ENCODE assay signal across 9 cellular contexts in the genomic region with DNA sequence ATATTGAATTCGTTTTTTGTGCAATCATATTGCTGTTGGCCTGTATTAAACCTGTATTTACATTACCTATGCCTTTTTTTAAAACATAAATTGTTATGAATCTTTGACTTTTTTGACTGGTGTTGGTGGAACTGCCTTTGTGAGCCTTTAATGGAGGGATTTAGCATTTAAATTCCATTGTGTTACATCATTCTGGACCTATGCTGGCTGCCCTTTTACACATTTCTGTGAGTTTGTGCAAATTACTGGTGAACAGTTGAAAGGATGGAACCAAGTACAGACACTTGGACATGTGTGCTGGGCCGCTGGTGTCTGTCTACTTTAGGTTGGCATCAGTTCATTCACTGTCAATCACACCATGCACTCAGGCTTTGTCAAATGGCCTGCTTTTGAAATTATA. TPM values are rescaled to one million over a fixed set of nuclear protein-coding genes. Genes with fewer than 3 reads are reported as not detected.
DNase-seq lines count a peak whose midpoint lies in the region; ATAC-seq, FAIRE-seq and TF ChIP-seq lines count a peak whose summit lies in the region.
"Had no signal": no experiment of that assay in that cellular context is flagged by ENCODE, and none has a peak within 500 bp of the region (broad histone marks: within the 10 kb centered on the region; RNA-seq: fewer than 3 reads in every experiment).

No MANE protein-coding gene starts in this region.

- no peaks in the 10 kb centered on the region for H3K9me3 Mint-ChIP-seq in CD8-positive, alpha-beta T cell

- H3K9me3 ChIP-seq in CD8-positive, alpha-beta T cell (ENCODE audit: low read length) = no peaks in the 10 kb centered on the region
- H3K9me3 ChIP-seq in RWPE2 (ENCODE audit: severe bottlenecking) (no peaks in the 10 kb centered on the region), esophagus muscularis mucosa (no peaks in the 10 kb centered on the region), pancreas (no peaks in the 10 kb centered on the region)

- TF ChIP-seq EP300 in esophagus muscularis mucosa (IDR thresholded peaks at IDR 0.05) = no peak

- WGBS in esophagus muscularis mucosa = 76% methylated on average over 2 of the region's 2 CpGs
- 22 to 24% methylated on average over 2 of the region's 2 CpGs for WGBS in pancreas, 2 donors

- no peak for FAIRE-seq in pancreas (lab: Jason Lieb, UNC)
- FAIRE-seq: GM18507 had no signal

- no peak for ATAC-seq in CD8-positive, alpha-beta T cell
- no peak for ATAC-seq in RWPE2 (ENCODE audit: low read depth)
- ATAC-seq in pancreas = no peak
- no peak for ATAC-seq in HG02840 (IDR thresholded peaks at IDR 0.05; ENCODE audit: low FRiP score, unreplicated experiment)
- no peak for ATAC-seq in HG03280 (IDR thresholded peaks at IDR 0.05; ENCODE audit: unreplicated experiment)

- no peak for DNase-seq in CD8-positive, alpha-beta T cell
- DNase-seq in RWPE2 (ENCODE audit: low spot score) (no peak), esophagus muscularis mucosa (ENCODE audit: extremely low spot score) (peak; percentile 34), pancreas (no peak), SKM-1 (lab: John Stamatoyannopoulos, UW; ENCODE audit: unreplicated experiment) (no peak), NCI-H146 treated with DMSO at 0.1 percent for 48 hours (lab: John Stamatoyannopoulos, UW; ENCODE audit: unreplicated experiment) (no peak)

- no peaks in the 10 kb centered on the region for H3K36me3 ChIP-seq in CD8-positive, alpha-beta T cell (ENCODE audit: insufficient read depth, low read length)
- H3K36me3 ChIP-seq in RWPE2 (ENCODE audit: low read depth) (peaks cover 8% of the 10 kb centered on the region), esophagus muscularis mucosa (no peaks in the 10 kb centered on the region), pancreas (no peaks in the 10 kb centered on the region)

- H3K27me3 Mint-ChIP-seq in CD8-positive, alpha-beta T cell (ENCODE audit: low read depth) = no peaks in the 10 kb centered on the region

- peaks cover 30% of the 10 kb centered on the region for H3K4me1 Mint-ChIP-seq in CD8-positive, alpha-beta T cell (ENCODE audit: low read depth)

- CTCF ChIA-PET in CD8-positive, alpha-beta T cell (lab: Charles Lee) = interaction anchor here (1.5 kb wide), 1 partner anchor 347 kb away, joined by 5 read pairs; no protein-coding TSS in a partner anchor

- no peak overlapping the region for H3K27ac ChIP-seq in CD8-positive, alpha-beta T cell (ENCODE audit: low read depth, low read length)
- H3K27ac ChIP-seq in RWPE2 (ENCODE audit: poor library complexity, severe bottlenecking) (peak overlapping the region; percentile 51), esophagus muscularis mucosa (replicated peaks in 1 of 4) (peak overlapping the region in 3 of 4 donors; percentile 92 to 96 (median 94)), pancreas (peak overlapping the region in 1 of 4 donors; percentile 35)

- POLR2A ChIA-PET in CD8-positive, alpha-beta T cell (lab: Charles Lee) = no interaction called here

- peak overlapping the region; percentile 76 for H3K4me3 ChIP-seq in CD8-positive, alpha-beta T cell (ENCODE audit: low read depth, low read length)
- H3K4me3 ChIP-seq in RWPE2 (ENCODE audit: severe bottlenecking) = peak overlapping the region; percentile 25
- peak overlapping the region; percentile 74 to 99 (median 96) for H3K4me3 ChIP-seq in esophagus muscularis mucosa
- peak overlapping the region in 3 of 4 donors; percentile 16 to 99 (median 88) for H3K4me3 ChIP-seq in pancreas

- H3K27ac Mint-ChIP-seq in CD8-positive, alpha-beta T cell = no peak overlapping the region

- TF ChIP-seq POLR2A in esophagus muscularis mucosa (IDR thresholded peaks at IDR 0.05; ENCODE audit: low read depth) = no peak

- H3K27me3 ChIP-seq in CD8-positive, alpha-beta T cell (ENCODE audit: insufficient read depth, low read length) = no peaks in the 10 kb centered on the region
- H3K27me3 ChIP-seq in RWPE2 (ENCODE audit: insufficient read depth, poor library complexity, severe bottlenecking) (no peaks in the 10 kb centered on the region), esophagus muscularis mucosa (no peaks in the 10 kb centered on the region), pancreas (no peaks in the 10 kb centered on the region)

- TF ChIP-seq CTCF in CD8-positive, alpha-beta T cell (IDR thresholded peaks at IDR 0.05) = no peak
- TF ChIP-seq CTCF in RWPE2 (IDR thresholded peaks at IDR 0.05; ENCODE audit: poor library complexity, severe bottlenecking) (no peak), esophagus muscularis mucosa (IDR thresholded peaks at IDR 0.05) (no peak), pancreas (IDR thresholded peaks at IDR 0.05) (no peak)

- peaks cover 17% of the 10 kb centered on the region for H3K36me3 Mint-ChIP-seq in CD8-positive, alpha-beta T cell

- peaks cover 62% of the 10 kb centered on the region for H3K4me1 ChIP-seq in CD8-positive, alpha-beta T cell (ENCODE audit: insufficient read depth, low read length)
- H3K4me1 ChIP-seq in RWPE2 (ENCODE audit: insufficient read depth, poor library complexity, severe bottlenecking) = peaks cover 21% of the 10 kb centered on the region
- H3K4me1 ChIP-seq in esophagus muscularis mucosa = peaks cover 62 to 85% (median 83%) of the 10 kb centered on the region in 4 donors
- peaks cover 28 to 51% (median 32%) of the 10 kb centered on the region in 3 donors for H3K4me1 ChIP-seq in pancreas

- intact Hi-C loops in CD8-positive, alpha-beta T cell (cut with DNase I, micrococcal nuclease) = loop anchor here in 1 of 2 experiments (2.0 to 5.0 kb wide), 2 partner anchors 36 to 786 kb away; a partner anchor contains a TSS
- intact Hi-C loops in esophagus muscularis mucosa (cut with DNase I) (no loop called here), pancreas (cut with DNase I) (no loop called here)

- peak overlapping the region; percentile 83 for H3K4me3 Mint-ChIP-seq in CD8-positive, alpha-beta T cell

RNA-seq across cellular contexts. Expression of a gene that starts 3.4 kb away (rescaled TPM):
- total RNA-seq in CD8-positive, alpha-beta T cell = 10 to 100 TPM; 12.7 to 12.9 TPM
- total RNA-seq in esophagus muscularis mucosa (10 to 100 TPM; 34.1 to 93.3 (median 57.4) TPM), pancreas (10 to 100 TPM; 10.2 to 20.0 (median 14.3) TPM)
- 1 to 10 TPM; 2.9 to 4.7 TPM for polyA plus RNA-seq in pancreas

Comparison
In these comparisons a context has a peak if more than half of its experiments do, and no peak if none do; other contexts are left out.
1. H3K4me3 ChIP-seq: peak in every context shown above with its lines; median percentile 96 in esophagus muscularis mucosa; 88 in pancreas; 76 in CD8-positive, alpha-beta T cell; 25 in RWPE2.